Comparison of ENCODE assay signal across 14 cellular contexts in genomic region chr9:35520404-35520790, GRCh38. TPM values are rescaled to one million over a fixed set of nuclear protein-coding genes. Genes with fewer than 3 reads are reported as not detected.
DNase-seq lines count a peak whose midpoint lies in the region; ATAC-seq and TF ChIP-seq lines count a peak whose summit lies in the region.
"Had no signal": no experiment of that assay in that cellular context is flagged by ENCODE, and none has a peak within 500 bp of the region (broad histone marks: within the 10 kb centered on the region; RNA-seq: fewer than 3 reads in every experiment).

No MANE protein-coding gene starts in this region.

- dilution Hi-C loops in mammary epithelial cell (cut with HindIII; ENCODE audit: low sequenced_read_pairs), result no loop called here

- no peak overlapping the region for H3K27ac Mint-ChIP-seq in activated T-helper 17 cell treated with anti-CD3 and anti-CD28 coated beads, Interleukin-2, amount 50 U/mL, for 72 hours
- H3K27ac Mint-ChIP-seq: activated B cell treated with CpG ODN at 0.5 μM for 24 hours had no signal

- H4K20me1 ChIP-seq in mammary epithelial cell (ENCODE audit: insufficient read depth, low read length), result no peaks in the 10 kb centered on the region

- H3K4me1 Mint-ChIP-seq in activated T-helper 17 cell treated with anti-CD3 and anti-CD28 coated beads, Interleukin-2, amount 50 U/mL, for 72 hours, result no peaks in the 10 kb centered on the region
- H3K4me1 Mint-ChIP-seq: activated B cell treated with CpG ODN at 0.5 μM for 24 hours had no signal

- no peak overlapping the region for H3K4me3 Mint-ChIP-seq in activated T-helper 17 cell treated with anti-CD3 and anti-CD28 coated beads, Interleukin-2, amount 50 U/mL, for 72 hours
- H3K4me3 Mint-ChIP-seq: activated B cell treated with CpG ODN at 0.5 μM for 24 hours had no signal

- no peak overlapping the region for H3K4me2 ChIP-seq in mammary epithelial cell (ENCODE audit: insufficient read depth, low read depth, low read length)

- in situ Hi-C loops in mammary epithelial cell (cut with MboI; ENCODE audit: low sequenced_read_pairs in 2 of 2), result no loop called here

- no peak overlapping the region for H3K9ac ChIP-seq in mammary epithelial cell (ENCODE audit: insufficient read depth, low read length)
- peak overlapping the region; percentile 66 to 75 (median 74) for H3K9ac ChIP-seq in skeletal muscle tissue (ENCODE audit: low read depth in 1 of 3, low read length in 3 of 3)

- no peak for TF ChIP-seq CTCF in mammary epithelial cell (conservative IDR thresholded peaks at IDR 0.05 in 1 of 2, IDR thresholded peaks at IDR 0.05 in 1 of 2; ENCODE audit: extremely low read depth in 1 of 2, insufficient read depth in 1 of 2, low read depth in 1 of 2, low read length in 2 of 2)

- no peak overlapping the region for H2AFZ ChIP-seq in mammary epithelial cell (ENCODE audit: low read depth, low read length)

- H3K4me3 ChIP-seq in mammary epithelial cell (replicated peaks in 1 of 3; ENCODE audit: insufficient read depth in 1 of 3, low read depth in 2 of 3, low read length in 3 of 3) (no peak overlapping the region), skeletal muscle tissue (ENCODE audit: low read length in 3 of 3) (peak overlapping the region; percentile 46 to 55 (median 54))
- H3K4me3 ChIP-seq: K562 had no signal

- peaks cover 55% of the 10 kb centered on the region for H3K79me2 ChIP-seq in mammary epithelial cell (ENCODE audit: insufficient read depth, low read length)

- peak overlapping the region; percentile 79 for H3K27ac ChIP-seq in mammary epithelial cell (ENCODE audit: insufficient read depth, low read depth, low read length)
- H3K27ac ChIP-seq in skeletal muscle tissue (ENCODE audit: low read depth, low read length), result peak overlapping the region; percentile 99

- ATAC-seq in activated T-helper 17 cell treated with anti-CD3 and anti-CD28 coated beads, Interleukin-2, amount 50 U/mL, for 72 hours (replicated peaks), result no peak
- ATAC-seq: K562 had no signal

- CTCF ChIA-PET in mammary epithelial cell (lab: Charles Lee; ENCODE audit: low non-redundant PET), result interaction anchor here (0.6 kb wide), 1 partner anchor 9 kb away, joined by 3 read pairs; no protein-coding TSS in a partner anchor

- no peaks in the 10 kb centered on the region for H3K27me3 ChIP-seq in mammary epithelial cell (ENCODE audit: insufficient read depth, low read length)
- no peaks in the 10 kb centered on the region for H3K27me3 ChIP-seq in skeletal muscle tissue (ENCODE audit: control insufficient read depth in 3 of 3, insufficient read depth in 3 of 3, low read length in 3 of 3)

- H3K4me1 ChIP-seq in mammary epithelial cell (ENCODE audit: insufficient read depth, low read length) (peaks cover 73% of the 10 kb centered on the region), skeletal muscle tissue (ENCODE audit: control insufficient read depth in 3 of 3, insufficient read depth in 3 of 3, low read length in 3 of 3) (peaks cover 73 to 75% (median 74%) of the 10 kb centered on the region in 3 donors)

- no peaks in the 10 kb centered on the region for H3K36me3 ChIP-seq in mammary epithelial cell (ENCODE audit: insufficient read depth, low read length)
- no peaks in the 10 kb centered on the region for H3K36me3 ChIP-seq in skeletal muscle tissue (ENCODE audit: control insufficient read depth in 3 of 3, insufficient read depth in 3 of 3, low read length in 3 of 3)

- DNase-seq in EL (peak; percentile 26), mammary epithelial cell (no peak), left kidney (ENCODE audit: low read depth, low spot score) (peak; percentile 66), NCI-H2171 treated with DMSO at 0.1 percent for 48 hours (lab: John Stamatoyannopoulos, UW) (no peak), DMS153 (lab: John Stamatoyannopoulos, UW) (no peak), NCI-H2029 (lab: John Stamatoyannopoulos, UW) (no peak)
- DNase-seq: activated B cell treated with CpG ODN at 0.5 μM for 24 hours; activated effector memory CD4-positive, alpha-beta T cell treated with Interleukin-2 at 50 U/mL for 16 hours; H7; NCI-H226; RPMI8226 had no signal

- H3K9me3 Mint-ChIP-seq in activated T-helper 17 cell treated with anti-CD3 and anti-CD28 coated beads, Interleukin-2, amount 50 U/mL, for 72 hours, result no peaks in the 10 kb centered on the region
- H3K9me3 Mint-ChIP-seq: activated B cell treated with CpG ODN at 0.5 μM for 24 hours had no signal

- H3K9me3 ChIP-seq in mammary epithelial cell (replicated peaks; ENCODE audit: insufficient read depth, low read length) (no peaks in the 10 kb centered on the region), skeletal muscle tissue (ENCODE audit: control insufficient read depth in 3 of 3, low read length in 3 of 3) (no peaks in the 10 kb centered on the region)

- no TSS peak for BruUV-seq in mammary epithelial cell (replicated peaks; lab: Mats Ljungman, UMichigan)

- 100% methylated on average over 1 of the region's 1 CpG for WGBS in mammary epithelial cell (ENCODE audit: low coverage, missing lambda C conversion rate)

- H3K36me3 Mint-ChIP-seq in activated T-helper 17 cell treated with anti-CD3 and anti-CD28 coated beads, Interleukin-2, amount 50 U/mL, for 72 hours (ENCODE audit: low read depth), result no peaks in the 10 kb centered on the region

- intact Hi-C loops in mammary epithelial cell (cut with micrococcal nuclease), result no loop called here

- no peaks in the 10 kb centered on the region for H3K27me3 Mint-ChIP-seq in activated T-helper 17 cell treated with anti-CD3 and anti-CD28 coated beads, Interleukin-2, amount 50 U/mL, for 72 hours
- H3K27me3 Mint-ChIP-seq: activated B cell treated with CpG ODN at 0.5 μM for 24 hours had no signal

RNA-seq across cellular contexts. Expression of gene RUSC2, which starts 30.5 kb away (rescaled TPM):
- total RNA-seq in mammary epithelial cell, result 10 to 100 TPM; 27.3 to 30.0 TPM
- polyA plus RNA-seq in mammary epithelial cell, result 8.6 TPM
- polyA minus RNA-seq in mammary epithelial cell, result 14.2 TPM
- total RNA-seq in skeletal muscle tissue, result 29.2 TPM
- 1 to 10 TPM; 1.3 to 1.9 TPM for total RNA-seq in activated T-helper 17 cell treated with anti-CD3 and anti-CD28 coated beads, Interleukin-2, amount 50 U/mL, for 72 hours

Comparison
In these comparisons a context has a peak if more than half of its experiments do, and no peak if none do; other contexts are left out.
1. DNase-seq: peak in EL (single experiment) and left kidney (single experiment); none in mammary epithelial cell (single experiment), NCI-H2171 treated with DMSO at 0.1 percent for 48 hours (single experiment), DMS153 (single experiment) and NCI-H2029 (single experiment).
2. H3K4me3 ChIP-seq: peak in skeletal muscle tissue (3 of 3); none in mammary epithelial cell (0 of 3).
3. RNA of gene RUSC2, which starts 30.5 kb away (total RNA-seq): 27.3 to 30.0 TPM in mammary epithelial cell and 29.2 TPM in skeletal muscle tissue (single experiment); 1.3 to 1.9 TPM in activated T-helper 17 cell treated with anti-CD3 and anti-CD28 coated beads, Interleukin-2, amount 50 U/mL, for 72 hours; every median in the first group is over 4 times any median in the second.